Comparison of ENCODE assay signal across 1 cellular context in the genomic region with DNA sequence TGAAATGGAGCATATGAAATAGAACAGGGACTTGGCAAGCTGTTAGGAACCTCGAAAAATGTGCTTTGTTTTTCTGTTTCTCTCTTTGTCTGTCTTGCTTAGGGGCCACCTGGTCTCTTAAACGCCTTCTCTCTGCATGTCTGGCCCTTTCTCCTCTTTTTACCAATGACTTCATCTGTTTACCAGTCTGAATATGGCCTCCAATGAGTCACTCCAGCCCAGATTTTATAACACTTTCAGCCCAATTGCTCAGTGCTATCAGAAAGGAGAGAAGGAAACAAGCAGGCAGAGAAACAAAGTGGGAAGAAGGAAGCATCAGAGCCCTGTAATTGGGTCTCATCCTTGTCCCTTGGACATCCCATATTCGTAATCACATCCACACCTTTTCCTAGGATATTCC.
TF ChIP-seq lines count a peak whose summit lies in the region.

No MANE protein-coding gene starts in this region.

TF ChIP-seq in GM23338, 12 proteins besides CTCF, POLR2A, EP300 and RAD21 (continued from another document):
- TF ChIP-seq ZNF462 (CRISPR knock-in tag; IDR thresholded peaks at IDR 0.05) (no peak), ETS1 (IDR thresholded peaks at IDR 0.05) (no peak), NANOG (IDR thresholded peaks at IDR 0.05; ENCODE audit: borderline replicate concordance) (no peak), CREB1 (CRISPR knock-in tag; IDR thresholded peaks at IDR 0.05; ENCODE audit: low read depth) (no peak), POLR2AphosphoS5 (IDR thresholded peaks at IDR 0.05; ENCODE audit: low read depth) (no peak), JUNB (IDR thresholded peaks at IDR 0.05; ENCODE audit: unreplicated experiment) (no peak), ZNF114 (CRISPR knock-in tag; IDR thresholded peaks at IDR 0.05) (no peak), ZNF331 (CRISPR knock-in tag; IDR thresholded peaks at IDR 0.05; ENCODE audit: low read depth) (no peak), STAT1 (IDR thresholded peaks at IDR 0.05; ENCODE audit: unreplicated experiment) (no peak)
- TF ChIP-seq, protein P1, sequence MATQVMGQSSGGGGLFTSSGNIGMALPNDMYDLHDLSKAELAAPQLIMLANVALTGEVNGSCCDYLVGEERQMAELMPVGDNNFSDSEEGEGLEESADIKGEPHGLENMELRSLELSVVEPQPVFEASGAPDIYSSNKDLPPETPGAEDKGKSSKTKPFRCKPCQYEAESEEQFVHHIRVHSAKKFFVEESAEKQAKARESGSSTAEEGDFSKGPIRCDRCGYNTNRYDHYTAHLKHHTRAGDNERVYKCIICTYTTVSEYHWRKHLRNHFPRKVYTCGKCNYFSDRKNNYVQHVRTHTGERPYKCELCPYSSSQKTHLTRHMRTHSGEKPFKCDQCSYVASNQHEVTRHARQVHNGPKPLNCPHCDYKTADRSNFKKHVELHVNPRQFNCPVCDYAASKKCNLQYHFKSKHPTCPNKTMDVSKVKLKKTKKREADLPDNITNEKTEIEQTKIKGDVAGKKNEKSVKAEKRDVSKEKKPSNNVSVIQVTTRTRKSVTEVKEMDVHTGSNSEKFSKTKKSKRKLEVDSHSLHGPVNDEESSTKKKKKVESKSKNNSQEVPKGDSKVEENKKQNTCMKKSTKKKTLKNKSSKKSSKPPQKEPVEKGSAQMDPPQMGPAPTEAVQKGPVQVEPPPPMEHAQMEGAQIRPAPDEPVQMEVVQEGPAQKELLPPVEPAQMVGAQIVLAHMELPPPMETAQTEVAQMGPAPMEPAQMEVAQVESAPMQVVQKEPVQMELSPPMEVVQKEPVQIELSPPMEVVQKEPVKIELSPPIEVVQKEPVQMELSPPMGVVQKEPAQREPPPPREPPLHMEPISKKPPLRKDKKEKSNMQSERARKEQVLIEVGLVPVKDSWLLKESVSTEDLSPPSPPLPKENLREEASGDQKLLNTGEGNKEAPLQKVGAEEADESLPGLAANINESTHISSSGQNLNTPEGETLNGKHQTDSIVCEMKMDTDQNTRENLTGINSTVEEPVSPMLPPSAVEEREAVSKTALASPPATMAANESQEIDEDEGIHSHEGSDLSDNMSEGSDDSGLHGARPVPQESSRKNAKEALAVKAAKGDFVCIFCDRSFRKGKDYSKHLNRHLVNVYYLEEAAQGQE (IDR thresholded peaks at IDR 0.05; ENCODE audit: unreplicated experiment), result no peak
